8 cellular contexts compared by ENCODE assay signal in the genomic region with DNA sequence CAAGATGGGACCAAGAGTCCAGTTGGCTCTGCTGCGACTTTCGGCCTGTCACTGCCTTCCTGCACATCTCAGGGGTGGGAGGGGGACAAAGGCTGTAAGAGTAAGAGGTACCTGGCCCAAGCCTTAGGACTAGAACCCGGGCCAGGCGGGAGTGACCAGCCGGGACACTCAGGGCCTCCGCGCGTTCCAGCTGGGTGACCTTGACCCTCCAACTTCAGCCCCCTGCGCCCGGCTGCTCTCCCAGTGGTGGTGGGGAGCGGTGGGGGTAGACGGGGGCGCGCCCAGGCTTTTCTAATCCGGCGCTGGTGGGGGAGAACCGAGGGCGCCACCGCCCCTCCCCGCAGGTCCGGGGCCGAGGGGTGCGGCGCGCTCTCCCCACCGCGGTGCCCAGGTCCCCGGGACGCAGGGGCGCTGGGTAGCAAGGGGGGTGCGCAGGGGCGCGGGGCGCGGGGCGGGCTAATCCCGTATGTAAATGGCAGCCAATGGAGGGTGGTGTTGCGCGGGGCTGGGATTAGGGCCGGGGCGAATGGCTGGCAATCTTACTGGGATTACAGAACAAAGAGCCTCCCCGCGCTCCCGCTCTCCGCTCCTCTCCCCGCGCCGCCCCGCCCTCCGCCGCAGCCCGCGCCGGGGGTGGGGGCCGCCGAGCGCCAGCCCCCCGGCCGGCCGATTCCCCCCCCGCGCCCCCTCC. TPM values are rescaled to one million over a fixed set of nuclear protein-coding genes. Genes with fewer than 3 reads are reported as not detected.
A peak's percentile ranks its signal among the peaks of the same experiment; 100 is the strongest.
DNase-seq lines count a peak whose midpoint lies in the region; ATAC-seq and TF ChIP-seq lines count a peak whose summit lies in the region.

A gene with protein sequence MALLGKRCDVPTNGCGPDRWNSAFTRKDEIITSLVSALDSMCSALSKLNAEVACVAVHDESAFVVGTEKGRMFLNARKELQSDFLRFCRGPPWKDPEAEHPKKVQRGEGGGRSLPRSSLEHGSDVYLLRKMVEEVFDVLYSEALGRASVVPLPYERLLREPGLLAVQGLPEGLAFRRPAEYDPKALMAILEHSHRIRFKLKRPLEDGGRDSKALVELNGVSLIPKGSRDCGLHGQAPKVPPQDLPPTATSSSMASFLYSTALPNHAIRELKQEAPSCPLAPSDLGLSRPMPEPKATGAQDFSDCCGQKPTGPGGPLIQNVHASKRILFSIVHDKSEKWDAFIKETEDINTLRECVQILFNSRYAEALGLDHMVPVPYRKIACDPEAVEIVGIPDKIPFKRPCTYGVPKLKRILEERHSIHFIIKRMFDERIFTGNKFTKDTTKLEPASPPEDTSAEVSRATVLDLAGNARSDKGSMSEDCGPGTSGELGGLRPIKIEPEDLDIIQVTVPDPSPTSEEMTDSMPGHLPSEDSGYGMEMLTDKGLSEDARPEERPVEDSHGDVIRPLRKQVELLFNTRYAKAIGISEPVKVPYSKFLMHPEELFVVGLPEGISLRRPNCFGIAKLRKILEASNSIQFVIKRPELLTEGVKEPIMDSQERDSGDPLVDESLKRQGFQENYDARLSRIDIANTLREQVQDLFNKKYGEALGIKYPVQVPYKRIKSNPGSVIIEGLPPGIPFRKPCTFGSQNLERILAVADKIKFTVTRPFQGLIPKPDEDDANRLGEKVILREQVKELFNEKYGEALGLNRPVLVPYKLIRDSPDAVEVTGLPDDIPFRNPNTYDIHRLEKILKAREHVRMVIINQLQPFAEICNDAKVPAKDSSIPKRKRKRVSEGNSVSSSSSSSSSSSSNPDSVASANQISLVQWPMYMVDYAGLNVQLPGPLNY (plus strand): TSS at position 586 of the 691 bp plus-strand sequence. CDS start 54,175 bp downstream, outside the sequence.

- ATAC-seq in activated naive CD8-positive, alpha-beta T cell treated with anti-CD3 and anti-CD28 coated beads, Interleukin-2, amount 10 ng/mL, durations not matched to agents 7 days and 5 days (ENCODE audit: low read depth), result peak; percentile 9

- POLR2A ChIA-PET in activated naive CD8-positive, alpha-beta T cell treated with anti-CD3 and anti-CD28 coated beads, Interleukin-2, amount 10 ng/mL, durations not matched to agents 7 days and 5 days (lab: Charles Lee), result no interaction called here

- H3K9ac ChIP-seq in ES-I3 (ENCODE audit: low read depth, low read length) (peak within 1 kb of the TSS; percentile 76), SK-N-MC (ENCODE audit: insufficient read length) (peak within 1 kb of the TSS; percentile 93)

- no peaks in the 10 kb centered on the region for H3K9me3 Mint-ChIP-seq in activated naive CD8-positive, alpha-beta T cell treated with anti-CD3 and anti-CD28 coated beads, Interleukin-2, amount 10 ng/mL, durations not matched to agents 7 days and 5 days
- H3K9me3 Mint-ChIP-seq in glutamatergic neuron (ENCODE audit: unreplicated experiment) (peaks cover 8% of the 10 kb centered on the region), type B pancreatic cell (no peaks in the 10 kb centered on the region)

- peaks cover 4% of the 10 kb centered on the region for H3K4me1 ChIP-seq in ES-I3 (ENCODE audit: insufficient read depth, low read length)

- peak within 1 kb of the TSS; percentile 91 for H3K27ac ChIP-seq in SK-N-MC

- H3K9me3 ChIP-seq in ES-I3 (ENCODE audit: control insufficient read depth, insufficient read depth, low read length) (no peaks in the 10 kb centered on the region; the same call in 1 of the 2 replicates), SK-N-MC (ENCODE audit: low read depth, low read length) (no peaks in the 10 kb centered on the region)

- H3K36me3 ChIP-seq in ES-I3 (ENCODE audit: insufficient read depth, low read length), result no peaks in the 10 kb centered on the region
- no peaks in the 10 kb centered on the region for H3K36me3 ChIP-seq in SK-N-MC (ENCODE audit: insufficient read depth, low read length)

- H3K27ac Mint-ChIP-seq in activated naive CD8-positive, alpha-beta T cell treated with anti-CD3 and anti-CD28 coated beads, Interleukin-2, amount 10 ng/mL, durations not matched to agents 7 days and 5 days, result peak within 1 kb of the TSS; percentile 38
- H3K27ac Mint-ChIP-seq in glutamatergic neuron (ENCODE audit: unreplicated experiment) (peak within 1 kb of the TSS; percentile 73), type B pancreatic cell (peak within 1 kb of the TSS; percentile 81)

- peak within 1 kb of the TSS; percentile 57 for H3K4me3 Mint-ChIP-seq in activated naive CD8-positive, alpha-beta T cell treated with anti-CD3 and anti-CD28 coated beads, Interleukin-2, amount 10 ng/mL, durations not matched to agents 7 days and 5 days
- H3K4me3 Mint-ChIP-seq in glutamatergic neuron (ENCODE audit: unreplicated experiment) (peak within 1 kb of the TSS; percentile 82), type B pancreatic cell (peak within 1 kb of the TSS; percentile 85)

- peak within 1 kb of the TSS; percentile 88 for H3K4me3 ChIP-seq in SK-N-MC

- H3K36me3 Mint-ChIP-seq in activated naive CD8-positive, alpha-beta T cell treated with anti-CD3 and anti-CD28 coated beads, Interleukin-2, amount 10 ng/mL, durations not matched to agents 7 days and 5 days, result no peaks in the 10 kb centered on the region
- H3K36me3 Mint-ChIP-seq in glutamatergic neuron (ENCODE audit: unreplicated experiment) (no peaks in the 10 kb centered on the region), type B pancreatic cell (peaks cover 3% of the 10 kb centered on the region)

- TF ChIP-seq CTCF in glutamatergic neuron (IDR thresholded peaks at IDR 0.05; ENCODE audit: partially characterized antibody, unreplicated experiment) (no peak), type B pancreatic cell (conservative IDR thresholded peaks at IDR 0.05) (no peak)

- peaks cover 13% of the 10 kb centered on the region for H3K4me1 Mint-ChIP-seq in activated naive CD8-positive, alpha-beta T cell treated with anti-CD3 and anti-CD28 coated beads, Interleukin-2, amount 10 ng/mL, durations not matched to agents 7 days and 5 days
- peaks cover 2% of the 10 kb centered on the region for H3K4me1 Mint-ChIP-seq in glutamatergic neuron (ENCODE audit: low read depth, unreplicated experiment)
- peaks cover 27% of the 10 kb centered on the region for H3K4me1 Mint-ChIP-seq in type B pancreatic cell (ENCODE audit: unreplicated experiment)

- peaks cover 27% of the 10 kb centered on the region for H3K27me3 Mint-ChIP-seq in activated naive CD8-positive, alpha-beta T cell treated with anti-CD3 and anti-CD28 coated beads, Interleukin-2, amount 10 ng/mL, durations not matched to agents 7 days and 5 days
- peaks cover 6% of the 10 kb centered on the region for H3K27me3 Mint-ChIP-seq in glutamatergic neuron (ENCODE audit: unreplicated experiment)
- no peaks in the 10 kb centered on the region for H3K27me3 Mint-ChIP-seq in type B pancreatic cell

- peak; percentile 67 for DNase-seq in MV-4-11 (lab: John Stamatoyannopoulos, UW)
- DNase-seq in SK-N-MC (ENCODE audit: low read depth, low spot score), result no peak
- DNase-seq in activated naive CD8-positive, alpha-beta T cell treated with anti-CD3 and anti-CD28 coated beads, Interleukin-2, amount 10 ng/mL, durations not matched to agents 7 days and 5 days, result peak; percentile 36
- DNase-seq in glutamatergic neuron, result peak; percentile 77
- DNase-seq in nucleus accumbens (lab: John Stamatoyannopoulos, UW), result peak in 54 of 56 donors; percentile 15 to 85 (median 60)
- peak; percentile 82 for DNase-seq in type B pancreatic cell (ENCODE audit: extremely low spot score, unreplicated experiment)
- DNase-seq in cortex of kidney (lab: John Stamatoyannopoulos, UW), result no peak

RNA-seq across cellular contexts. Expression of the gene that starts here (rescaled TPM):
- 1 to 10 TPM in 1 of 2 experiments, under 1 TPM in 1; 0.34 to 1.3 TPM for total RNA-seq in activated naive CD8-positive, alpha-beta T cell treated with anti-CD3 and anti-CD28 coated beads, Interleukin-2, amount 10 ng/mL, durations not matched to agents 7 days and 5 days
- 59.4 TPM for total RNA-seq in glutamatergic neuron (ENCODE audit: unreplicated experiment)
- total RNA-seq in type B pancreatic cell (ENCODE audit: low replicate concordance), result 43.6 and 47.9 TPM in 2 replicates

Comparison
In these comparisons a context has a peak if more than half of its experiments do, and no peak if none do; other contexts are left out.
1. RNA of the gene that starts here (total RNA-seq): 59.4 TPM in glutamatergic neuron (single experiment) and 43.6 to 47.9 TPM in type B pancreatic cell; 0.34 to 1.3 TPM in activated naive CD8-positive, alpha-beta T cell treated with anti-CD3 and anti-CD28 coated beads, Interleukin-2, amount 10 ng/mL, durations not matched to agents 7 days and 5 days; every median in the first group is over 10 times any median in the second.
2. DNase-seq: peak in MV-4-11 (single experiment), activated naive CD8-positive, alpha-beta T cell treated with anti-CD3 and anti-CD28 coated beads, Interleukin-2, amount 10 ng/mL, durations not matched to agents 7 days and 5 days (single experiment), glutamatergic neuron (single experiment), nucleus accumbens (54 of 56) and type B pancreatic cell (single experiment); none in SK-N-MC (single experiment) and cortex of kidney (single experiment).
3. Peak in every context shown above with its lines, with median percentiles within 50 percentile points of each other: H3K27ac Mint-ChIP-seq and H3K4me3 Mint-ChIP-seq.